8 cellular contexts compared by ENCODE assay signal in the genomic region with DNA sequence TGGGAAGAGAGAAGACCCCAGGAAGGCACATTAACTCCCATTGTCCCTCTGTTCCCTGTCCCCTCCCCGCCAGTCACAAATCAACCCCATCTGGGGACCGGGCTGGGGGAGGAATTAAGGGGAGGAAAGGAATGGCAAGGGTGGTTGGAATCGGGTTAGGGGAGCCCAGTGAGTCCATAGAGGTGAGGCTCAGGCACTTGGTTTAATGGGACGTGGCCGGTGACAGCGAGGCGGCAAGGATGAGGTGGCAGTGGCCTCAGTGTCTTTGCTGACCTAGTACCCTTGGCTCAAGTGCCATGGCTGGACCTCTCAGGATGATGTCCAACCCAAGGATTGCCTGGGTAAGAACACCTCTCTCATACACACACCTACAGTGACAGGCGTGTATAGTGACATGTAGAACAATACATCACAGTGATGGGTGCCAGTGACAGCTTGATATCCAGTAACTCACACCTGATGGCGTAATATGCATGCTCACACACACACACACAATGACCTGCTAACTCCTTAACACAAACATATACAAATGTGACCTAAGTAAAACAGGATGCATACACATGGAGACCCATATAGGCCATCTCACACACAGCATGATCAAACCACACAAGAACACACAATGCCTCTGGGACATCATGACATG. TPM values are rescaled to one million over a fixed set of nuclear protein-coding genes. Genes with fewer than 3 reads are reported as not detected.
DNase-seq lines count a peak whose midpoint lies in the region; ATAC-seq, FAIRE-seq and TF ChIP-seq lines count a peak whose summit lies in the region.

No MANE protein-coding gene starts in this region.

- H3K9me3 ChIP-seq in SU-DHL-6 (ENCODE audit: insufficient read depth, low read length) (no peaks in the 10 kb centered on the region), gastrocnemius medialis (no peaks in the 10 kb centered on the region)

- H3K27ac ChIP-seq in SU-DHL-6 (ENCODE audit: low read depth, low read length) (peak overlapping the region; percentile 89), gastrocnemius medialis (peak overlapping the region; percentile 8 to 44 (median 36))

- no peaks in the 10 kb centered on the region for H3K9me2 ChIP-seq in SU-DHL-6 (replicated peaks; ENCODE audit: insufficient read depth, low read length)

- H3K36me3 ChIP-seq in SU-DHL-6 (ENCODE audit: low read length) (no peaks in the 10 kb centered on the region), gastrocnemius medialis (peaks cover 0 to 6% of the 10 kb centered on the region in 2 donors)

- no peaks in the 10 kb centered on the region for H3K79me2 ChIP-seq in SU-DHL-6 (ENCODE audit: insufficient read depth, low read length)

- no peaks in the 10 kb centered on the region for H3K27me3 ChIP-seq in SU-DHL-6 (ENCODE audit: low read length)
- no peaks in the 10 kb centered on the region for H3K27me3 ChIP-seq in gastrocnemius medialis

- peak overlapping the region; percentile 37 for H3K9ac ChIP-seq in SU-DHL-6 (ENCODE audit: low read length)

- peak; percentile 68 for FAIRE-seq in GM19239 (lab: Jason Lieb, UNC)

- H4K20me1 ChIP-seq in SU-DHL-6 (ENCODE audit: low read depth, low read length) = no peaks in the 10 kb centered on the region

- no peak for TF ChIP-seq POLR2A in gastrocnemius medialis (IDR thresholded peaks at IDR 0.05)

- peaks cover 6% of the 10 kb centered on the region for H3F3A ChIP-seq in SU-DHL-6 (ENCODE audit: insufficient read depth)

- peak overlapping the region; percentile 90 for H3K4me2 ChIP-seq in SU-DHL-6 (ENCODE audit: low read depth, low read length, poor library complexity, severe bottlenecking)

- peak overlapping the region; percentile 69 for H2AFZ ChIP-seq in SU-DHL-6 (ENCODE audit: low read depth, low read length, severe bottlenecking)

- intact Hi-C loops in gastrocnemius medialis (cut with DNase I; ENCODE audit: low total_unique reads) (no loop called here), sciatic nerve (cut with DNase I) (no loop called here)

- DNase-seq in GM19239 (ENCODE audit: insufficient read length, low spot score) = no peak
- no peak for DNase-seq in fibroblast of mammary gland (ENCODE audit: low read depth)
- no peak for DNase-seq in gastrocnemius medialis
- no peak for DNase-seq in sciatic nerve (ENCODE audit: low spot score)
- no peak for DNase-seq in H4 (ENCODE audit: low spot score)
- DNase-seq in kidney tubule cell (ENCODE audit: low spot score) = no peak
- no peak for DNase-seq in HuH-7 (ENCODE audit: low spot score)

- ATAC-seq in gastrocnemius medialis (no peak), sciatic nerve (no peak)

- no peak overlapping the region for H3K4me3 ChIP-seq in SU-DHL-6 (ENCODE audit: insufficient read depth, low read length, poor library complexity, severe bottlenecking)
- H3K4me3 ChIP-seq in fibroblast of mammary gland (ENCODE audit: control insufficient read depth, low read depth, low read length) = peak overlapping the region; percentile 44
- peak overlapping the region; percentile 40 to 67 (median 54) for H3K4me3 ChIP-seq in gastrocnemius medialis

- peaks cover 15 to 19% of the 10 kb centered on the region in 2 donors for H3K4me1 ChIP-seq in gastrocnemius medialis

- in situ Hi-C loops in gastrocnemius medialis (cut with MboI; ENCODE audit: low sequenced_read_pairs in 4 of 4) = loop anchor here in 2 of 4 donors (10.0 kb wide), 2 partner anchors 184 to 244 kb away; no protein-coding TSS in a partner anchor

- no peak for TF ChIP-seq CTCF in SU-DHL-6 (IDR thresholded peaks at IDR 0.05; ENCODE audit: insufficient read depth, low read length, poor library complexity, severe bottlenecking)
- no peak for TF ChIP-seq CTCF in fibroblast of mammary gland (conservative IDR thresholded peaks at IDR 0.05; ENCODE audit: control insufficient read depth, insufficient read depth, low read depth, low read length)
- no peak for TF ChIP-seq CTCF in gastrocnemius medialis (IDR thresholded peaks at IDR 0.05 in 4 of 5, conservative IDR thresholded peaks at IDR 0.05 in 1 of 5)

RNA-seq across cellular contexts. Expression of gene KCNIP2, which starts 12.3 kb away (rescaled TPM):
- total RNA-seq in gastrocnemius medialis = 1 to 10 TPM in 1 of 4 donors, under 1 TPM in 2, not detected in 1; 0.33 to 2.4 (median 0.39) TPM
- total RNA-seq in sciatic nerve = 18.9 TPM
- total RNA-seq in H4 (2014; rRNA removed; shearing (Covaris generic)) = not detected in 2 replicates

RNA-seq across cellular contexts. Expression of gene OGA, which starts 13.0 kb away (rescaled TPM):
- total RNA-seq in gastrocnemius medialis = 10 to 100 TPM; 25.8 to 85.5 (median 48.3) TPM
- 187 TPM for total RNA-seq in sciatic nerve
- 42.8 and 45.3 TPM in 2 replicates for total RNA-seq in H4 (2014; rRNA removed; shearing (Covaris generic))

RNA-seq across cellular contexts. Expression of gene NPM3, which starts 48.0 kb away (rescaled TPM):
- 10 to 100 TPM; 12.9 to 37.0 (median 16.0) TPM for total RNA-seq in gastrocnemius medialis
- total RNA-seq in sciatic nerve = 8.0 TPM
- 98.0 and 99.4 TPM in 2 replicates for total RNA-seq in H4 (2014; rRNA removed; shearing (Covaris generic))

RNA-seq across cellular contexts. Expression of gene FGF8, which starts 55.4 kb away (rescaled TPM):
- total RNA-seq in gastrocnemius medialis (not detected), sciatic nerve (0.62 TPM)
- not detected in 2 replicates for total RNA-seq in H4 (2014; rRNA removed; shearing (Covaris generic))
